ENCODE assay signal across 15 cellular contexts in the genomic region with DNA sequence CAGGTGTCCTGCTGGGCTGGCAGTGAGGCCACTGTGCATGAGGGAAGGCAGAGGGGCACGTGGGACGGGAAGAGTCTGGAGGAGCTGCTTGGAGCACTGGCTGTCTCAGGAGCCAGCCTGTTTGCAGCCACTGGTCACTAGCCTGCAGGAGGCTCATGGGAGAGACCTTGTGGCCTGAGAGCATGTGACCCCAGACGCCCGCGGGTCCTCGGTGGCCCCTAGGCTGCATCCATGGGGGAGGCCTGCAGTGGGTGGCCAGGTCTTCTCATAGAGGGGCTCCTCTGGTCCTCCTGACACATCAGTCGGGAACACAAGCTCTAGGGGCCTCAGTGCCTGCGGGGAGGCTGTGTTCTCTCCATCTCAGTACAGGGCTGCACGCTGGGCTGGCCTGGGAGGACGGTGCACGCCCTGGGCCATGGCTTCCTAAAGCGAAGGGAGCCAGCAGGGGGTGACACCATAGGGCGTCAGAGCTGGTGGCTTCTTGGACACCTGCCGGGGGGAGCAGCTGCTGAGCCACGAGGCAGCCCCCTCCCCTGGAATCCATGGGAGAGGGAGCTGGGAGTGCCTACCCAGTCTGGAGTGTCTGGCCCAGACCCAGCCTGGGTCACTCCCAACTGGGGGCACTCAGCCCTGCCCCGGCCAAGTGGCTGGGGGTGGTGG. TPM values are rescaled to one million over a fixed set of nuclear protein-coding genes. Genes with fewer than 3 reads are reported as not detected.
DNase-seq lines count a peak whose midpoint lies in the region; ATAC-seq and TF ChIP-seq lines count a peak whose summit lies in the region.
"Had no signal": no experiment of that assay in that cellular context is flagged by ENCODE, and none has a peak within 500 bp of the region (broad histone marks: within the 10 kb centered on the region; RNA-seq: fewer than 3 reads in every experiment).

No MANE protein-coding gene starts in this region.

- ATAC-seq in heart left ventricle, result no peak
- peak; percentile 36 for ATAC-seq in body of pancreas
- no peak for ATAC-seq in upper lobe of right lung
- no peak for ATAC-seq in left colon

- H3K36me3 ChIP-seq in heart left ventricle (no peaks in the 10 kb centered on the region), left ventricle myocardium inferior (no peaks in the 10 kb centered on the region), body of pancreas (replicated peaks in 1 of 2; ENCODE audit: insufficient read depth in 1 of 2, low read depth in 2 of 2) (no peaks in the 10 kb centered on the region), upper lobe of right lung (no peaks in the 10 kb centered on the region)
- H3K36me3 ChIP-seq: cardiac muscle cell, stomach had no signal

- H3K4me3 ChIP-seq in heart left ventricle, result no peak overlapping the region
- no peak overlapping the region for H3K4me3 ChIP-seq in left ventricle myocardium inferior
- no peak overlapping the region for H3K4me3 ChIP-seq in body of pancreas
- H3K4me3 ChIP-seq in upper lobe of right lung, result no peak overlapping the region
- H3K4me3 ChIP-seq: cardiac muscle cell, stomach had no signal

- H3K27me3 ChIP-seq in heart left ventricle, result peaks cover 0 to 15% (median 0%) of the 10 kb centered on the region in 9 donors
- H3K27me3 ChIP-seq in left ventricle myocardium inferior (ENCODE audit: low read depth), result peaks cover 40% of the 10 kb centered on the region
- H3K27me3 ChIP-seq in body of pancreas, result no peaks in the 10 kb centered on the region
- H3K27me3 ChIP-seq in upper lobe of right lung, result no peaks in the 10 kb centered on the region
- H3K27me3 ChIP-seq: cardiac muscle cell had no signal

- no peaks in the 10 kb centered on the region for H3K9me3 ChIP-seq in heart left ventricle
- no peaks in the 10 kb centered on the region for H3K9me3 ChIP-seq in left ventricle myocardium inferior (replicated peaks)
- no peaks in the 10 kb centered on the region for H3K9me3 ChIP-seq in body of pancreas
- no peaks in the 10 kb centered on the region for H3K9me3 ChIP-seq in upper lobe of right lung
- H3K9me3 ChIP-seq: stomach had no signal

- CTCF ChIA-PET in HEK293T (lab: Yijun Ruan, JAX), result no interaction called here

- no peak for TF ChIP-seq POLR2A in heart left ventricle (IDR thresholded peaks at IDR 0.05)
- no peak for TF ChIP-seq POLR2A in body of pancreas (IDR thresholded peaks at IDR 0.05)

- H3K4me1 ChIP-seq in heart left ventricle (peaks cover 0 to 6% (median 0%) of the 10 kb centered on the region in 12 donors), left ventricle myocardium inferior (no peaks in the 10 kb centered on the region), body of pancreas (peaks cover 26% of the 10 kb centered on the region), upper lobe of right lung (no peaks in the 10 kb centered on the region)
- H3K4me1 ChIP-seq: stomach had no signal

- no peak for TF ChIP-seq CTCF in heart left ventricle (IDR thresholded peaks at IDR 0.05)
- TF ChIP-seq CTCF in left ventricle myocardium inferior (IDR thresholded peaks at IDR 0.05; ENCODE audit: borderline replicate concordance), result no peak
- TF ChIP-seq CTCF in body of pancreas (IDR thresholded peaks at IDR 0.05), result no peak
- TF ChIP-seq CTCF in upper lobe of right lung (IDR thresholded peaks at IDR 0.05), result no peak

- 60 to 81% (median 67%) methylated on average over 8 to 16 of the region's 16 CpGs for WGBS in heart left ventricle, 4 donors
- WGBS in body of pancreas, 2 donors, result 55 to 57% methylated on average over 4 to 15 of the region's 16 CpGs

- DNase-seq in heart left ventricle (peak in 3 of 5 donors; percentile 15 to 27 (median 25)), left ventricle myocardium inferior (no peak), body of pancreas (peak in 2 of 4 donors; percentile 35 to 50), myocyte (ENCODE audit: low read depth) (peak; percentile 83), upper lobe of right lung (peak; percentile 59), left colon (no peak), HEK293T (ENCODE audit: extremely low spot score) (no peak), NCI-H774 (lab: John Stamatoyannopoulos, UW) (no peak)
- DNase-seq: activated CD4-positive, alpha-beta T cell treated with anti-CD3 and anti-CD28 coated beads, Interleukin-2, amount 50 U/mL, for 48 hours; activated T-cell treated with anti-CD3 and anti-CD28 coated beads, Interleukin-2, amount 50 U/mL, for 24 hours; GF-D8; naive B cell; NCI-H1436; stomach had no signal

- no peak overlapping the region for H3K27ac ChIP-seq in heart left ventricle
- no peak overlapping the region for H3K27ac ChIP-seq in left ventricle myocardium inferior (replicated peaks)
- H3K27ac ChIP-seq in body of pancreas, result peak overlapping the region; percentile 67 to 84 (median 73)
- no peak overlapping the region for H3K27ac ChIP-seq in upper lobe of right lung
- H3K27ac ChIP-seq: cardiac muscle cell, stomach had no signal

- intact Hi-C loops in heart left ventricle (cut with DNase I) (no loop called here), left ventricle myocardium inferior (cut with micrococcal nuclease) (no loop called here), body of pancreas (cut with DNase I) (no loop called here), upper lobe of right lung (cut with DNase I) (no loop called here), left colon (cut with DNase I, micrococcal nuclease) (no loop called here)

- POLR2A ChIA-PET in HEK293T (lab: Yijun Ruan, JAX), result interaction anchor here (1.2 kb wide), 1 partner anchor 9 kb away, joined by 3 read pairs; no protein-coding TSS in a partner anchor

TF ChIP-seq in HEK293T, 16 proteins besides CTCF, POLR2A, EP300 and RAD21:
- TF ChIP-seq L3MBTL2 (conservative IDR thresholded peaks at IDR 0.05), result no peak
- TF ChIP-seq FOXM1 (IDR thresholded peaks at IDR 0.05; ENCODE audit: borderline replicate concordance), result no peak
- no peak for TF ChIP-seq SUZ12 (IDR thresholded peaks at IDR 0.05)
- TF ChIP-seq TARDBP (IDR thresholded peaks at IDR 0.05), result no peak
- no peak for TF ChIP-seq ELF4 (IDR thresholded peaks at IDR 0.05)

RNA-seq across cellular contexts. Expression of gene NAT8L, which starts 12.3 kb away (rescaled TPM):
- total RNA-seq in heart left ventricle (1 to 10 TPM in 1 of 9 donors, under 1 TPM in 8; 0.19 to 3.1 (median 0.33) TPM), left ventricle myocardium inferior (0.52 TPM), body of pancreas (10 to 100 TPM in 1 of 2 donors, 1 to 10 TPM in 1; 3.6 to 18.8 TPM), myocyte (8.2 and 8.9 TPM in 2 replicates), upper lobe of right lung (0.46 TPM), left colon (under 1 TPM; 0.06 to 0.25 TPM)
- under 1 TPM; 0.27 to 0.30 TPM for polyA plus RNA-seq in heart left ventricle
- 12.3 TPM for polyA plus RNA-seq in myocyte (2012)

Comparison
In these comparisons a context has a peak if more than half of its experiments do, and no peak if none do; other contexts are left out.
1. DNase-seq: peak in heart left ventricle (3 of 5), myocyte (single experiment) and upper lobe of right lung (single experiment); none in left ventricle myocardium inferior (single experiment), left colon (0 of 2), HEK293T (single experiment) and NCI-H774 (single experiment).
2. H3K27ac ChIP-seq: peak in body of pancreas (4 of 4); none in heart left ventricle (0 of 12), left ventricle myocardium inferior (single experiment) and upper lobe of right lung (single experiment).